ENCODE assay signal across 15 cellular contexts in the genomic region with DNA sequence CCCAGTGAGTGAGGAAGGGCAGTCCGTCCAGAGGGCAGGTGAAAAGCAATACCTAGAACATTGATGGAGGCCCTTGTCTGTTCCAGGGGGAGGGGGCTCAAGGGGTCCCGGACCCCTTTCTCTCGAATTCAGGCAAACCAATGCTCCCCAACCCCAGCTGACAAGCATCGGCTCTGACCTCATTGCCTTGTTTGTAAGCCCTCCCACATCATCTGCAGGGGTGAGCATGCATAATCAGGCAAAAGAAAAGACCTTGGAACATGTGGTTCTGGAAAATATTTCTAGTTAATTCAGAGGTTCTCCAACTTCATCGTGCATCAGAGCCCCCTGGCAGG.
"Had no signal": no experiment of that assay in that cellular context is flagged by ENCODE, and none has a peak within 500 bp of the region (broad histone marks: within the 10 kb centered on the region; RNA-seq: fewer than 3 reads in every experiment).

No MANE protein-coding gene starts in this region.

- DNase-seq: activated CD4-positive, alpha-beta T cell treated with anti-CD3 and anti-CD28 coated beads, Interleukin-2, amount 10 ng/mL, durations not matched to agents 7 days and 5 days; activated CD8-positive, alpha-beta memory T cell treated with anti-CD3 and anti-CD28 coated beads, Interleukin-2, amount 50 U/mL, for 4 hours; activated effector memory CD4-positive, alpha-beta T cell treated with Interleukin-2 at 50 U/mL for 16 hours; activated naive CD4-positive, alpha-beta T cell treated with anti-CD3 and anti-CD28 coated beads, Interleukin-2, amount 50 U/mL, for 16 hours; activated T-cell treated with anti-CD3 and anti-CD28 coated beads, Interleukin-2, amount 50 U/mL, for 4 hours; effector CD4-positive, alpha-beta T cell; head of caudate nucleus; naive thymus-derived CD4-positive, alpha-beta T cell; nucleus accumbens; retina; stimulated activated CD4-positive, alpha-beta T cell treated with anti-CD3 and anti-CD28 coated beads, Interleukin-2, amount 100 ng/mL, for 24 hours; T-helper 1 cell had no signal

- FAIRE-seq: bronchial epithelial cell, frontal cortex had no signal

- ATAC-seq: activated CD4-positive, CD25-positive, alpha-beta regulatory T cell treated with anti-CD3 and anti-CD28 coated beads, Interleukin-2, amount 50 U/mL, for 24 hours; activated T-cell treated with anti-CD3 and anti-CD28 coated beads, Interleukin-2, amount 50 U/mL, for 4 hours; naive thymus-derived CD4-positive, alpha-beta T cell had no signal
